In genomic region chr9:137705443-137705863, GRCh38 we compare ENCODE assay signal across 7 cellular contexts.
DNase-seq lines count a peak whose midpoint lies in the region; ATAC-seq lines count a peak whose summit lies in the region.

No MANE protein-coding gene starts in this region.

- peaks cover 48% of the 10 kb centered on the region for H3K4me1 Mint-ChIP-seq in activated naive CD8-positive, alpha-beta T cell (ENCODE audit: low read depth)
- H3K4me1 Mint-ChIP-seq in stimulated activated memory B cell treated with anti-CD40 and anti-IgM and Interleukin-4, amounts not matched to agents 10 μg/mL and 1 μg/mL and 100 μg/mL, for 72 hours = peaks cover 59% of the 10 kb centered on the region

- H3K27me3 Mint-ChIP-seq in activated naive CD8-positive, alpha-beta T cell = no peaks in the 10 kb centered on the region
- H3K27me3 Mint-ChIP-seq in stimulated activated memory B cell treated with anti-CD40 and anti-IgM and Interleukin-4, amounts not matched to agents 10 μg/mL and 1 μg/mL and 100 μg/mL, for 72 hours = no peaks in the 10 kb centered on the region

- peak overlapping the region; percentile 80 for H3K4me3 Mint-ChIP-seq in activated naive CD8-positive, alpha-beta T cell
- H3K4me3 Mint-ChIP-seq in stimulated activated memory B cell treated with anti-CD40 and anti-IgM and Interleukin-4, amounts not matched to agents 10 μg/mL and 1 μg/mL and 100 μg/mL, for 72 hours = peak overlapping the region; percentile 64

- ATAC-seq in GM19372 (IDR thresholded peaks at IDR 0.05; ENCODE audit: low read depth, unreplicated experiment) (peak; percentile 88), HG03439 (IDR thresholded peaks at IDR 0.05; ENCODE audit: unreplicated experiment) (peak; percentile 62), GM21390 (IDR thresholded peaks at IDR 0.05; ENCODE audit: unreplicated experiment) (no peak)
- ATAC-seq in stimulated activated memory B cell treated with anti-CD40 and anti-IgM and Interleukin-4, amounts not matched to agents 10 μg/mL and 1 μg/mL and 100 μg/mL, for 72 hours = peak; percentile 91

- peak overlapping the region; percentile 38 for H3K27ac Mint-ChIP-seq in activated naive CD8-positive, alpha-beta T cell
- peak overlapping the region; percentile 92 for H3K27ac Mint-ChIP-seq in stimulated activated memory B cell treated with anti-CD40 and anti-IgM and Interleukin-4, amounts not matched to agents 10 μg/mL and 1 μg/mL and 100 μg/mL, for 72 hours

- no peak for DNase-seq in NOMO-1 (lab: John Stamatoyannopoulos, UW; ENCODE audit: unreplicated experiment in 2 of 2)
- DNase-seq in DMS79 (lab: John Stamatoyannopoulos, UW) = no peak

- H3K36me3 Mint-ChIP-seq in activated naive CD8-positive, alpha-beta T cell = peaks cover 15% of the 10 kb centered on the region
- peaks cover 43% of the 10 kb centered on the region for H3K36me3 Mint-ChIP-seq in stimulated activated memory B cell treated with anti-CD40 and anti-IgM and Interleukin-4, amounts not matched to agents 10 μg/mL and 1 μg/mL and 100 μg/mL, for 72 hours

- H3K9me3 Mint-ChIP-seq in activated naive CD8-positive, alpha-beta T cell (ENCODE audit: low read depth) = peaks cover 11% of the 10 kb centered on the region
- peaks cover 15% of the 10 kb centered on the region for H3K9me3 Mint-ChIP-seq in stimulated activated memory B cell treated with anti-CD40 and anti-IgM and Interleukin-4, amounts not matched to agents 10 μg/mL and 1 μg/mL and 100 μg/mL, for 72 hours
